Comparison of ENCODE assay signal across 12 cellular contexts in genomic region chr11:76791861-76792260, GRCh38. TPM values are rescaled to one million over a fixed set of nuclear protein-coding genes. Genes with fewer than 3 reads are reported as not detected.
DNase-seq lines count a peak whose midpoint lies in the region; ATAC-seq, FAIRE-seq and TF ChIP-seq lines count a peak whose summit lies in the region.
"Had no signal": no experiment of that assay in that cellular context is flagged by ENCODE, and none has a peak within 500 bp of the region (broad histone marks: within the 10 kb centered on the region; RNA-seq: fewer than 3 reads in every experiment).

No MANE protein-coding gene starts in this region.

- ATAC-seq in left lobe of liver = no peak
- ATAC-seq in effector memory CD8-positive, alpha-beta T cell (replicated peaks) = no peak
- ATAC-seq: left ventricle myocardium superior had no signal

- H3K36me3 Mint-ChIP-seq in effector memory CD8-positive, alpha-beta T cell (ENCODE audit: insufficient read depth) = no peaks in the 10 kb centered on the region
- H3K36me3 Mint-ChIP-seq: CD4-positive, CD25-positive, alpha-beta regulatory T cell had no signal

- peak; percentile 40 for DNase-seq in AG08395 (ENCODE audit: low spot score)
- DNase-seq in LoVo (ENCODE audit: low spot score) = peak; percentile 27
- peak; percentile 68 for DNase-seq in bronchial epithelial cell (ENCODE audit: low read depth)
- peak; percentile 60 for DNase-seq in left lobe of liver (ENCODE audit: low spot score)
- DNase-seq in NK-92 (lab: John Stamatoyannopoulos, UW; ENCODE audit: unreplicated experiment) = no peak
- DNase-seq in effector memory CD8-positive, alpha-beta T cell = no peak
- DNase-seq in GOT3 (lab: John Stamatoyannopoulos, UW) = no peak
- DNase-seq in NCI-H2107 treated with DMSO at 0.1 percent for 48 hours (lab: John Stamatoyannopoulos, UW; ENCODE audit: unreplicated experiment) = no peak
- DNase-seq: CD4-positive, CD25-positive, alpha-beta regulatory T cell; left ventricle myocardium superior; NCI-H1436 had no signal

- H3K27me3 Mint-ChIP-seq in effector memory CD8-positive, alpha-beta T cell = peaks cover 6 to 8% of the 10 kb centered on the region in 2 donors

- H3K9me3 Mint-ChIP-seq in effector memory CD8-positive, alpha-beta T cell = no peaks in the 10 kb centered on the region

- no peak overlapping the region for H3K4me3 ChIP-seq in bronchial epithelial cell (ENCODE audit: low read depth, low read length)

- no peak for FAIRE-seq in bronchial epithelial cell (lab: Jason Lieb, UNC)
- FAIRE-seq: frontal cortex had no signal

- H3K4me3 Mint-ChIP-seq in effector memory CD8-positive, alpha-beta T cell = no peak overlapping the region
- H3K4me3 Mint-ChIP-seq: CD4-positive, CD25-positive, alpha-beta regulatory T cell had no signal

- H3K27ac Mint-ChIP-seq in effector memory CD8-positive, alpha-beta T cell = no peak overlapping the region
- H3K27ac Mint-ChIP-seq: CD4-positive, CD25-positive, alpha-beta regulatory T cell had no signal

- H3K27me3 ChIP-seq in bronchial epithelial cell (ENCODE audit: control insufficient read depth, insufficient read depth, low read length) = no peaks in the 10 kb centered on the region

- no peaks in the 10 kb centered on the region for H3K4me1 Mint-ChIP-seq in effector memory CD8-positive, alpha-beta T cell (ENCODE audit: low read depth in 2 of 2)

- peaks cover 16% of the 10 kb centered on the region for H3K36me3 ChIP-seq in bronchial epithelial cell (ENCODE audit: control insufficient read depth, insufficient read depth, low read length)

- TF ChIP-seq CTCF in bronchial epithelial cell (IDR thresholded peaks at IDR 0.05; ENCODE audit: insufficient read depth, low read length, severe bottlenecking) = no peak

RNA-seq across cellular contexts. Expression of gene TSKU, which starts 8.7 kb away (rescaled TPM):
- total RNA-seq in bronchial epithelial cell = 8.2 and 11.1 TPM in 2 replicates
- total RNA-seq in left lobe of liver = 547 TPM
- total RNA-seq: CD4-positive, CD25-positive, alpha-beta regulatory T cell had no signal

Comparison
In these comparisons a context has a peak if more than half of its experiments do, and no peak if none do; other contexts are left out.
1. DNase-seq: peak in AG08395 (single experiment), LoVo (single experiment), bronchial epithelial cell (single experiment) and left lobe of liver (single experiment); none in NK-92 (single experiment), effector memory CD8-positive, alpha-beta T cell (0 of 3), GOT3 (single experiment) and NCI-H2107 treated with DMSO at 0.1 percent for 48 hours (single experiment).
2. RNA of gene TSKU, which starts 8.7 kb away (total RNA-seq): 547 TPM in left lobe of liver (single experiment); 8.2 to 11.1 TPM in bronchial epithelial cell; every median in the first group is over 10 times any median in the second.